ENCODE assay signal across 10 cellular contexts in genomic region chr19:3683866-3684816, GRCh38. TPM values are rescaled to one million over a fixed set of nuclear protein-coding genes. Genes with fewer than 3 reads are reported as not detected.
DNase-seq lines count a peak whose midpoint lies in the region; ATAC-seq and TF ChIP-seq lines count a peak whose summit lies in the region.
"Had no signal": no experiment of that assay in that cellular context is flagged by ENCODE, and none has a peak within 500 bp of the region (broad histone marks: within the 10 kb centered on the region; RNA-seq: fewer than 3 reads in every experiment).

No MANE protein-coding gene starts in this region.

- H3K9ac ChIP-seq in BLaER1 (no peak overlapping the region), HUES6 (ENCODE audit: low read length) (peak overlapping the region; percentile 61), muscle layer of colon (ENCODE audit: low read length) (no peak overlapping the region)

- no peak for TF ChIP-seq CTCF in chondrocyte (IDR thresholded peaks at IDR 0.05)

- H3K4me1 Mint-ChIP-seq in chondrocyte (ENCODE audit: low read depth), result peaks cover 46% of the 10 kb centered on the region

- H3K36me3 ChIP-seq in BLaER1, result peaks cover 3% of the 10 kb centered on the region; the same call in 1 of the 2 replicates
- peaks cover 6% of the 10 kb centered on the region for H3K36me3 ChIP-seq in HUES6 (ENCODE audit: control insufficient read depth, insufficient read depth, low read length)
- peaks cover 15% of the 10 kb centered on the region for H3K36me3 ChIP-seq in muscle layer of colon (ENCODE audit: insufficient read depth, low read length)
- H3K36me3 ChIP-seq: upper lobe of right lung had no signal

- H3K4me1 ChIP-seq in BLaER1, result peaks cover 75% of the 10 kb centered on the region
- H3K4me1 ChIP-seq in HUES6 (ENCODE audit: control insufficient read depth, insufficient read depth, low read length), result peaks cover 45% of the 10 kb centered on the region
- H3K4me1 ChIP-seq in muscle layer of colon (ENCODE audit: insufficient read depth, low read length), result peaks cover 35% of the 10 kb centered on the region

- H3K4me2 ChIP-seq in BLaER1, result peak overlapping the region; percentile 78

- peak overlapping the region; percentile 44; the same call in 1 of the 2 replicates for H3K27ac ChIP-seq in BLaER1
- H3K27ac ChIP-seq in HUES6 (ENCODE audit: low read depth, low read length), result peak overlapping the region; percentile 18; the same call in 1 of the 2 replicates
- peak overlapping the region; percentile 63 for H3K27ac ChIP-seq in muscle layer of colon (ENCODE audit: low read depth, low read length)
- H3K27ac ChIP-seq: upper lobe of right lung had no signal

- H3K9me3 ChIP-seq in BLaER1 (peaks cover 5% of the 10 kb centered on the region; the same call in 1 of the 2 replicates), HUES6 (ENCODE audit: control insufficient read depth, insufficient read depth, low read depth, low read length) (peaks cover 18% of the 10 kb centered on the region), muscle layer of colon (ENCODE audit: low read length) (no peaks in the 10 kb centered on the region)
- H3K9me3 ChIP-seq: upper lobe of right lung had no signal

- H4K20me1 ChIP-seq in BLaER1, result peaks cover 93% of the 10 kb centered on the region

- H3K4me3 ChIP-seq in BLaER1 (peak overlapping the region; percentile 14; the same call in 1 of the 2 replicates), HUES6 (ENCODE audit: low read depth, low read length) (no peak overlapping the region), muscle layer of colon (ENCODE audit: low read depth in 1 of 2, low read length in 2 of 2) (no peak overlapping the region)
- H3K4me3 ChIP-seq: upper lobe of right lung had no signal

- H3K27me3 ChIP-seq in BLaER1 (no peaks in the 10 kb centered on the region), HUES6 (ENCODE audit: control insufficient read depth, insufficient read depth, low read length) (no peaks in the 10 kb centered on the region), muscle layer of colon (ENCODE audit: control insufficient read depth in 1 of 2, insufficient read depth in 2 of 2, low read length in 2 of 2) (no peaks in the 10 kb centered on the region)
- H3K27me3 ChIP-seq: upper lobe of right lung had no signal

- no peak for ATAC-seq in HG03139 (IDR thresholded peaks at IDR 0.05; ENCODE audit: unreplicated experiment)
- no peak for ATAC-seq in HG02884 (IDR thresholded peaks at IDR 0.05; ENCODE audit: unreplicated experiment)

- H3K36me3 Mint-ChIP-seq in chondrocyte (ENCODE audit: low read depth), result peaks cover 6% of the 10 kb centered on the region

- H3K4me3 Mint-ChIP-seq in chondrocyte (ENCODE audit: unreplicated experiment), result peak overlapping the region; percentile 27

- H3K27ac Mint-ChIP-seq in chondrocyte (ENCODE audit: unreplicated experiment), result peak overlapping the region; percentile 98

- H3K27me3 Mint-ChIP-seq in chondrocyte (ENCODE audit: low read depth), result no peaks in the 10 kb centered on the region

- no peaks in the 10 kb centered on the region for H3K9me3 Mint-ChIP-seq in chondrocyte (ENCODE audit: low read depth)

- DNase-seq in chondrocyte (ENCODE audit: low spot score) (peak; percentile 87), T-helper 9 cell (no peak)
- DNase-seq in central memory CD4-positive, alpha-beta T cell, result no peak
- DNase-seq: NCI-H1694, upper lobe of right lung had no signal

RNA-seq across cellular contexts. Expression of gene PIP5K1C, which starts 16.1 kb away (rescaled TPM):
- 81.0 to 98.4 TPM (median 85.5 TPM) in 3 replicates for total RNA-seq in chondrocyte

RNA-seq across cellular contexts. Expression of gene TJP3, which starts 24.0 kb away (rescaled TPM):
- total RNA-seq in chondrocyte, result not detected in 3 replicates

RNA-seq across cellular contexts. Expression of gene CACTIN, which starts 57.6 kb away (rescaled TPM):
- total RNA-seq in chondrocyte, result 18.6 to 22.0 TPM (median 19.5 TPM) in 3 replicates
